In genomic region chr7:131300572-131301466, GRCh38 we compare ENCODE assay signal across 1 cellular context.
TF ChIP-seq lines count a peak whose summit lies in the region.

No MANE protein-coding gene starts in this region.

TF ChIP-seq in IMR-90, 13 proteins besides CTCF, POLR2A, EP300 and RAD21:
- no peak for TF ChIP-seq CHD1 (IDR thresholded peaks at IDR 0.05; ENCODE audit: low read depth, low read length)
- no peak for TF ChIP-seq ELK1 (IDR thresholded peaks at IDR 0.05; ENCODE audit: borderline replicate concordance, low read depth, low read length)
- TF ChIP-seq MAZ (IDR thresholded peaks at IDR 0.05; ENCODE audit: borderline replicate concordance, low read depth, low read length): no peak
- no peak for TF ChIP-seq FOS (IDR thresholded peaks at IDR 0.05; ENCODE audit: low read depth, low read length)
- no peak for TF ChIP-seq RCOR1 (IDR thresholded peaks at IDR 0.05; ENCODE audit: insufficient replicate concordance, low read length)
- TF ChIP-seq CEBPB (IDR thresholded peaks at IDR 0.05; ENCODE audit: low read depth, low read length): no peak
